ENCODE assay signal across 20 cellular contexts in the genomic region with DNA sequence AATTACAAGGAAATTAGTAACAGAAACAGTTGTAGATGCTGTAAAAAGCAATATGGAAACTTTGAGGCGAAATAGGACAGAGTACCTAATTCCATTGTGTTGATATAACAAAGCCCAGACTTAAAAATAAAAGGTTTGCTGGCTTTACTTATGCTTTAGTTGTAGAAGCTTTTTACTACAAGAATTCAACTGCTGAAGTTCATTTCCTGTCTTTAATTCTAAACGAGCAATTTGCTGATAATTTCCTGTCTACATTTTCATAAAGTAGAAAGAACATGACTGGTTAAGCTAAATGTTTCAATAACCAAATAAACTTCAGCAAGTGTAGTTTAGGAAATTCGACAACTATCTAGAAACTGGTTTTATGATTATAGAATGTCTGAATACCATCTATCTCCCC.
"Had no signal": no experiment of that assay in that cellular context is flagged by ENCODE, and none has a peak within 500 bp of the region (broad histone marks: within the 10 kb centered on the region; RNA-seq: fewer than 3 reads in every experiment).

No MANE protein-coding gene starts in this region.

- H3K36me3 ChIP-seq: neural progenitor cell, right lobe of liver, vagina had no signal

- H3K9me3 ChIP-seq: right lobe of liver, vagina had no signal

- H3K27ac Mint-ChIP-seq: activated CD4-positive, alpha-beta memory T cell treated with anti-CD3 and anti-CD28 coated beads, Interleukin-2, amount 10 ng/mL, durations not matched to agents 7 days and 5 days; activated naive CD4-positive, alpha-beta T cell treated with anti-CD3 and anti-CD28 coated beads for 36 hours; activated naive CD8-positive, alpha-beta T cell treated with anti-CD3 and anti-CD28 coated beads, Interleukin-2, amount 10 ng/mL, durations not matched to agents 7 days and 5 days; activated T-cell treated with anti-CD3 and anti-CD28 coated beads, Interleukin-2, amount 50 U/mL, for 72 hours; naive thymus-derived CD4-positive, alpha-beta T cell; neural progenitor cell; stimulated activated naive B cell treated with anti-CD40 and anti-IgM and Interleukin-4, amounts not matched to agents 10 μg/mL and 1 μg/mL and 100 μg/mL, for 72 hours had no signal

- H3K4me3 ChIP-seq: neural progenitor cell, right lobe of liver, skin epidermis, vagina had no signal

- H3K4me1 ChIP-seq: right lobe of liver had no signal

- H3K4me3 Mint-ChIP-seq: activated CD4-positive, alpha-beta memory T cell treated with anti-CD3 and anti-CD28 coated beads, Interleukin-2, amount 10 ng/mL, durations not matched to agents 7 days and 5 days; activated naive CD4-positive, alpha-beta T cell treated with anti-CD3 and anti-CD28 coated beads for 36 hours; activated naive CD8-positive, alpha-beta T cell treated with anti-CD3 and anti-CD28 coated beads, Interleukin-2, amount 10 ng/mL, durations not matched to agents 7 days and 5 days; activated T-cell treated with anti-CD3 and anti-CD28 coated beads, Interleukin-2, amount 50 U/mL, for 72 hours; naive thymus-derived CD4-positive, alpha-beta T cell; neural progenitor cell; stimulated activated naive B cell treated with anti-CD40 and anti-IgM and Interleukin-4, amounts not matched to agents 10 μg/mL and 1 μg/mL and 100 μg/mL, for 72 hours had no signal

- H3K27me3 ChIP-seq: neural progenitor cell, right lobe of liver, vagina had no signal

- H3K27ac ChIP-seq: neural progenitor cell, right lobe of liver, skin epidermis, vagina had no signal

- ATAC-seq: activated T-cell treated with anti-CD3 and anti-CD28 coated beads, Interleukin-2, amount 50 U/mL, for 72 hours; naive thymus-derived CD4-positive, alpha-beta T cell; right lobe of liver; stimulated activated naive B cell treated with anti-CD40 and anti-IgM and Interleukin-4, amounts not matched to agents 10 μg/mL and 1 μg/mL and 100 μg/mL, for 72 hours had no signal

- DNase-seq: activated CD4-positive, alpha-beta memory T cell treated with anti-CD3 and anti-CD28 coated beads, Interleukin-2, amount 10 ng/mL, durations not matched to agents 7 days and 5 days; activated CD4-positive, alpha-beta T cell treated with anti-CD3 and anti-CD28 coated beads for 48 hours; activated effector memory CD4-positive, alpha-beta T cell treated with Interleukin-2 at 50 U/mL for 16 hours; activated naive CD4-positive, alpha-beta T cell treated with anti-CD3 and anti-CD28 coated beads for 36 hours; activated naive CD8-positive, alpha-beta T cell treated with anti-CD3 and anti-CD28 coated beads, Interleukin-2, amount 10 ng/mL, durations not matched to agents 7 days and 5 days; activated T-cell treated with anti-CD3 and anti-CD28 coated beads, Interleukin-2, amount 50 U/mL, for 72 hours; amniotic stem cell; cortex of kidney; erythroblast; foreskin fibroblast; naive thymus-derived CD4-positive, alpha-beta T cell; posterior cingulate gyrus; right lobe of liver; stimulated activated CD4-positive, alpha-beta T cell treated with anti-CD3 and anti-CD28 coated beads, Interleukin-2, amount 100 ng/mL, for 24 hours; stimulated activated naive B cell treated with anti-CD40 and anti-IgM and Interleukin-4, amounts not matched to agents 10 μg/mL and 1 μg/mL and 100 μg/mL, for 72 hours; T-helper 2 cell; trophoblast cell had no signal

- H3K9ac ChIP-seq: neural progenitor cell had no signal

- H3K9me3 Mint-ChIP-seq: activated CD4-positive, alpha-beta memory T cell treated with anti-CD3 and anti-CD28 coated beads, Interleukin-2, amount 10 ng/mL, durations not matched to agents 7 days and 5 days; activated naive CD4-positive, alpha-beta T cell treated with anti-CD3 and anti-CD28 coated beads for 36 hours; activated naive CD8-positive, alpha-beta T cell treated with anti-CD3 and anti-CD28 coated beads, Interleukin-2, amount 10 ng/mL, durations not matched to agents 7 days and 5 days; activated T-cell treated with anti-CD3 and anti-CD28 coated beads, Interleukin-2, amount 50 U/mL, for 72 hours; neural progenitor cell; stimulated activated naive B cell treated with anti-CD40 and anti-IgM and Interleukin-4, amounts not matched to agents 10 μg/mL and 1 μg/mL and 100 μg/mL, for 72 hours had no signal

- H2AFZ ChIP-seq: neural progenitor cell had no signal

- H3K36me3 Mint-ChIP-seq: activated naive CD8-positive, alpha-beta T cell treated with anti-CD3 and anti-CD28 coated beads, Interleukin-2, amount 10 ng/mL, durations not matched to agents 7 days and 5 days; naive thymus-derived CD4-positive, alpha-beta T cell; neural progenitor cell; stimulated activated naive B cell treated with anti-CD40 and anti-IgM and Interleukin-4, amounts not matched to agents 10 μg/mL and 1 μg/mL and 100 μg/mL, for 72 hours had no signal
